ENCODE assay signal across 8 cellular contexts in genomic region chr17:45147102-45147580, GRCh38. TPM values are rescaled to one million over a fixed set of nuclear protein-coding genes. Genes with fewer than 3 reads are reported as not detected.
A peak's percentile ranks its signal among the peaks of the same experiment; 100 is the strongest.
DNase-seq lines count a peak whose midpoint lies in the region; ATAC-seq, FAIRE-seq and TF ChIP-seq lines count a peak whose summit lies in the region.

No MANE protein-coding gene starts in this region.

- TF ChIP-seq POLR2A in H1 (IDR thresholded peaks at IDR 0.05; ENCODE audit: control extremely low read depth in 1 of 2, low read depth in 2 of 2, low read length in 2 of 2) (peak in 1 of 2 experiments; percentile 66; a peak in 2 of 3 replicates), uterus (IDR thresholded peaks at IDR 0.05) (peak in 1 of 2 donors; percentile 3)

- H3K4me2 ChIP-seq in H1 (ENCODE audit: insufficient read depth in 1 of 2, low read depth in 2 of 2, low read length in 2 of 2): peak overlapping the region; percentile 68 to 70

- H4K5ac ChIP-seq in H1 (ENCODE audit: insufficient read length, low read depth, low read length): peak overlapping the region; percentile 53

- H3K23me2 ChIP-seq in H1 (ENCODE audit: low read depth, low read length): peaks cover 22% of the 10 kb centered on the region

- peak overlapping the region; percentile 82 for H3K18ac ChIP-seq in H1 (ENCODE audit: extremely low read depth, low read length)

- peak overlapping the region; percentile 85 for H3K27ac ChIP-seq in KOPT-K1 (ENCODE audit: low read depth, low read length, poor library complexity, severe bottlenecking)
- peak overlapping the region; percentile 99 for H3K27ac ChIP-seq in H1 (ENCODE audit: low read depth, low read length)
- peak overlapping the region; percentile 99 for H3K27ac ChIP-seq in uterus

- intact Hi-C loops in uterus (cut with DNase I; ENCODE audit: low total_unique reads): no loop called here

- H3K27me3 Mint-ChIP-seq in activated T-cell treated with anti-CD3 and anti-CD28 coated beads, Interleukin-2, amount 50 U/mL, for 72 hours (ENCODE audit: low read depth): no peaks in the 10 kb centered on the region

- H3K9me3 ChIP-seq in KOPT-K1 (ENCODE audit: insufficient read depth, low read length, poor library complexity, severe bottlenecking): no peaks in the 10 kb centered on the region
- H3K9me3 ChIP-seq in H1 (ENCODE audit: insufficient read depth in 2 of 2, low read depth in 1 of 2, low read length in 1 of 2): no peaks in the 10 kb centered on the region
- H3K9me3 ChIP-seq in mononuclear cell (ENCODE audit: low read depth, low read length): no peaks in the 10 kb centered on the region
- H3K9me3 ChIP-seq in uterus: no peaks in the 10 kb centered on the region

- CTCF ChIA-PET in H1 (lab: Charles Lee; ENCODE audit: partially characterized antibody): interaction anchor here (0.7 to 9.4 kb wide), 6 partner anchors 23 to 125 kb away, joined by 3 to 187 read pairs (median 16); partner anchors contain the start of gene FMNL1

- H3K23ac ChIP-seq in H1 (ENCODE audit: insufficient read length): no peak overlapping the region

- H3K36me3 ChIP-seq in KOPT-K1 (ENCODE audit: insufficient read depth, low read length) (peaks cover 6% of the 10 kb centered on the region; the same call in 1 of the 2 replicates), H1 (ENCODE audit: control insufficient read depth in 2 of 4, insufficient read depth in 4 of 4, low read length in 3 of 4) (no peaks in the 10 kb centered on the region), uterus (no peaks in the 10 kb centered on the region)

- no peak overlapping the region for H3K4ac ChIP-seq in H1 (replicated peaks; ENCODE audit: insufficient read length, low read depth, low read length)

- POLR2A ChIA-PET in H1 (lab: Charles Lee; ENCODE audit: partially characterized antibody): interaction anchor here (0.5 to 20.3 kb wide), 16 partner anchors 15 to 132 kb away, joined by 3 to 1076 read pairs (median 4); partner anchors contain the start of genes ACBD4, FMNL1, HEXIM2 and PLCD3

- H3K79me1 ChIP-seq in H1 (ENCODE audit: low read depth, low read length): peaks cover 3% of the 10 kb centered on the region; the same call in 1 of the 2 replicates

- H2BK15ac ChIP-seq in H1 (ENCODE audit: low read length): no peak overlapping the region

- no peak for DNase-seq in activated T-cell treated with anti-CD3 and anti-CD28 coated beads, Interleukin-2, amount 50 U/mL, for 72 hours
- DNase-seq in activated T-cell treated with anti-CD3 and anti-CD28 coated beads for 4 hours (no peak), SW480 (ENCODE audit: low spot score) (peak; percentile 67), H1 (ENCODE audit: low read depth in 1 of 2, low spot score in 2 of 2) (no peak), uterus (no peak)

- no peak for TF ChIP-seq EP300 in H1 (IDR thresholded peaks at IDR 0.05; ENCODE audit: borderline replicate concordance in 1 of 2, low read depth in 2 of 2, low read length in 2 of 2)

- no peak overlapping the region for H2BK120ac ChIP-seq in H1 (replicated peaks; ENCODE audit: low read depth, low read length)

- 14% methylated on average over 13 of the region's 24 CpGs; no CpG with 5 or more reads in 1 of the 2 experiments for WGBS in H1 (ENCODE audit: extremely low coverage in 1 of 2, insufficient coverage in 1 of 2, insufficient read length in 1 of 2, insufficient replicate concordance in 2 of 2, low coverage in 1 of 2, low lambda C conversion rate in 2 of 2, missing lambda C conversion rate in 1 of 2), 2 experiments

- H3K4me3 ChIP-seq in H1 (ENCODE audit: extremely low read depth in 1 of 4, insufficient read depth in 2 of 4, low read depth in 3 of 4, low read length in 4 of 4): peak overlapping the region; percentile 68 to 93 (median 74)
- peak overlapping the region; percentile 96 for H3K4me3 ChIP-seq in mononuclear cell (ENCODE audit: low read length)
- peak overlapping the region; percentile 74 to 76 for H3K4me3 ChIP-seq in uterus

- H3K4me3 Mint-ChIP-seq in activated T-cell treated with anti-CD3 and anti-CD28 coated beads, Interleukin-2, amount 50 U/mL, for 72 hours: peak overlapping the region; percentile 98 to 99

- H3K56ac ChIP-seq in H1 (replicated peaks; ENCODE audit: insufficient read length, low read depth, low read length): peak overlapping the region; percentile 77

- peaks cover 41% of the 10 kb centered on the region for H3K4me1 Mint-ChIP-seq in activated T-cell treated with anti-CD3 and anti-CD28 coated beads, Interleukin-2, amount 50 U/mL, for 72 hours (ENCODE audit: low read depth)

- ATAC-seq in activated T-cell treated with anti-CD3 and anti-CD28 coated beads, Interleukin-2, amount 50 U/mL, for 72 hours (replicated peaks in 1 of 2): peak; percentile 5 to 6
- ATAC-seq in GM19023 (IDR thresholded peaks at IDR 0.05; ENCODE audit: unreplicated experiment): no peak

- peak overlapping the region; percentile 96 for H2BK5ac ChIP-seq in H1 (ENCODE audit: low read depth, low read length)

- peaks cover 5 to 10% of the 10 kb centered on the region in 2 experiments for H4K20me1 ChIP-seq in H1 (replicated peaks in 1 of 2; ENCODE audit: control insufficient read depth in 1 of 2, insufficient read depth in 2 of 2, low read length in 2 of 2)

- TF ChIP-seq CTCF in H1 (IDR thresholded peaks at IDR 0.05; ENCODE audit: control extremely low read depth in 1 of 3, insufficient read depth in 1 of 3, low read depth in 1 of 3, low read length in 3 of 3) (no peak), uterus (IDR thresholded peaks at IDR 0.05) (no peak)

- peak overlapping the region; percentile 85; the same call in 1 of the 2 replicates for H2AK5ac ChIP-seq in H1 (ENCODE audit: low read depth, low read length)

- TF ChIP-seq RAD21 in H1 (IDR thresholded peaks at IDR 0.05 in 1 of 2, conservative IDR thresholded peaks at IDR 0.05 in 1 of 2; ENCODE audit: low read depth in 2 of 2, low read length in 2 of 2): no peak

- no peak overlapping the region for H3K14ac ChIP-seq in H1 (ENCODE audit: insufficient read length)

- H3K9me3 Mint-ChIP-seq in activated T-cell treated with anti-CD3 and anti-CD28 coated beads, Interleukin-2, amount 50 U/mL, for 72 hours: no peaks in the 10 kb centered on the region

- H3K27me3 ChIP-seq in H1 (replicated peaks in 1 of 4; ENCODE audit: control insufficient read depth in 3 of 4, extremely low read depth in 1 of 4, insufficient read depth in 3 of 4, low read length in 3 of 4) (no peaks in the 10 kb centered on the region), mononuclear cell (ENCODE audit: insufficient read depth, low read length) (no peaks in the 10 kb centered on the region), uterus (no peaks in the 10 kb centered on the region)

- peaks cover 0 to 26% of the 10 kb centered on the region in 2 experiments; a peak in 2 of 4 replicates for H3K79me2 ChIP-seq in H1 (ENCODE audit: control insufficient read depth in 1 of 2, insufficient read depth in 2 of 2, low read length in 2 of 2)

- peaks cover 13 to 26% of the 10 kb centered on the region in 2 donors for H3K36me3 Mint-ChIP-seq in activated T-cell treated with anti-CD3 and anti-CD28 coated beads, Interleukin-2, amount 50 U/mL, for 72 hours (ENCODE audit: insufficient read depth in 2 of 2)

- H3K4me1 ChIP-seq in H1 (replicated peaks in 1 of 4; ENCODE audit: control insufficient read depth in 3 of 4, insufficient read depth in 4 of 4, low read length in 3 of 4) (peaks cover 3 to 23% (median 19%) of the 10 kb centered on the region in 4 experiments), mononuclear cell (ENCODE audit: insufficient read depth, low read length) (peaks cover 71% of the 10 kb centered on the region), uterus (peaks cover 7 to 8% of the 10 kb centered on the region in 2 donors)

- no peak for FAIRE-seq in H1 (lab: Jason Lieb, UNC)

- peak overlapping the region; percentile 20 for H2BK12ac ChIP-seq in H1 (ENCODE audit: low read depth, low read length)

- H4K91ac ChIP-seq in H1 (replicated peaks; ENCODE audit: insufficient read length, low read length): peak overlapping the region; percentile 12

- peak overlapping the region; percentile 93; the same call in 1 of the 2 replicates for H4K8ac ChIP-seq in H1 (ENCODE audit: extremely low read depth, insufficient read depth, low read length)

- no peak overlapping the region for H2BK20ac ChIP-seq in H1 (ENCODE audit: low read length)

- no peak overlapping the region for H2AFZ ChIP-seq in H1 (ENCODE audit: low read length)

- H3K27ac Mint-ChIP-seq in activated T-cell treated with anti-CD3 and anti-CD28 coated beads, Interleukin-2, amount 50 U/mL, for 72 hours: peak overlapping the region; percentile 100

- H3K9ac ChIP-seq in H1 (replicated peaks in 1 of 4; ENCODE audit: extremely low read depth in 1 of 4, low read depth in 3 of 4, low read length in 3 of 4): peak overlapping the region; percentile 88 to 96 (median 94)

RNA-seq across cellular contexts. Expression of gene HEXIM1, which starts 1.1 kb away (rescaled TPM):
- 10 to 100 TPM; 58.0 to 63.3 TPM for total RNA-seq in activated T-cell treated with anti-CD3 and anti-CD28 coated beads, Interleukin-2, amount 50 U/mL, for 72 hours
- 36.9 and 38.3 TPM in 2 replicates for total RNA-seq in H1 (2021; fragmentation: NEBNext Ultra II Directional; extraction: Animal tissue kit (Norgen Biotek cat#: 25700))
- 9.1 and 11.1 TPM in 2 replicates for polyA plus RNA-seq in H1 (2011; rRNA removed)
- polyA plus RNA-seq in H1 (2011; cell fraction: cytosol; rRNA removed): 14.0 TPM
- polyA plus RNA-seq in H1 (2011; cell fraction: nucleus; rRNA removed): 10.2 TPM
- 16.8 to 21.8 TPM (median 20.6 TPM) in 4 replicates for polyA plus RNA-seq in H1 (2012, experiment 1 of 2)
- 7.1 TPM for polyA plus RNA-seq in H1 (2012, experiment 2 of 2)
- 18.9 TPM for polyA plus RNA-seq in H1 (2013, experiment 1 of 2)
- polyA plus RNA-seq in H1 (2013, experiment 2 of 2): 18.6 TPM
- 2.5 and 3.5 TPM in 2 replicates for polyA minus RNA-seq in H1 (2011; rRNA and poly(A)+ RNA removed)
- 6.5 TPM for polyA minus RNA-seq in H1 (2011; cell fraction: cytosol; rRNA and poly(A)+ RNA removed)
- polyA minus RNA-seq in H1 (2011; cell fraction: nucleus; rRNA and poly(A)+ RNA removed): 7.7 TPM
- total RNA-seq in mononuclear cell (17.9 TPM), uterus (10 to 100 TPM; 23.8 to 60.6 (median 26.7) TPM)

RNA-seq across cellular contexts. Expression of gene ACBD4, which starts 11.7 kb away (rescaled TPM):
- 10 to 100 TPM; 17.9 to 20.1 TPM for total RNA-seq in activated T-cell treated with anti-CD3 and anti-CD28 coated beads, Interleukin-2, amount 50 U/mL, for 72 hours
- total RNA-seq in H1 (2021; fragmentation: NEBNext Ultra II Directional; extraction: Animal tissue kit (Norgen Biotek cat#: 25700)): 9.3 and 10.7 TPM in 2 replicates
- 7.3 and 14.2 TPM in 2 replicates for polyA plus RNA-seq in H1 (2011; rRNA removed)
- 15.5 TPM for polyA plus RNA-seq in H1 (2011; cell fraction: cytosol; rRNA removed)
- 47.3 TPM for polyA plus RNA-seq in H1 (2011; cell fraction: nucleus; rRNA removed)
- polyA plus RNA-seq in H1 (2012, experiment 1 of 2): 10.5 to 14.1 TPM (median 12.7 TPM) in 4 replicates
- polyA plus RNA-seq in H1 (2012, experiment 2 of 2): 9.2 TPM
- 9.3 TPM for polyA plus RNA-seq in H1 (2013, experiment 1 of 2)
- polyA plus RNA-seq in H1 (2013, experiment 2 of 2): 7.3 TPM
- polyA minus RNA-seq in H1 (2011; rRNA and poly(A)+ RNA removed): 7.1 and 7.7 TPM in 2 replicates
- 8.5 TPM for polyA minus RNA-seq in H1 (2011; cell fraction: cytosol; rRNA and poly(A)+ RNA removed)
- polyA minus RNA-seq in H1 (2011; cell fraction: nucleus; rRNA and poly(A)+ RNA removed): 18.7 TPM
- total RNA-seq in mononuclear cell (6.9 TPM), uterus (10 to 100 TPM in 3 of 4 donors, 1 to 10 TPM in 1; 7.8 to 37.7 (median 26.1) TPM)

RNA-seq across cellular contexts. Expression of gene HEXIM2, which starts 14.5 kb away (rescaled TPM):
- total RNA-seq in activated T-cell treated with anti-CD3 and anti-CD28 coated beads, Interleukin-2, amount 50 U/mL, for 72 hours: 10 to 100 TPM; 12.5 to 13.0 TPM
- total RNA-seq in H1 (2021; fragmentation: NEBNext Ultra II Directional; extraction: Animal tissue kit (Norgen Biotek cat#: 25700)): 13.2 and 13.9 TPM in 2 replicates
- polyA plus RNA-seq in H1 (2011; rRNA removed): 7.5 and 10.6 TPM in 2 replicates
- polyA plus RNA-seq in H1 (2011; cell fraction: cytosol; rRNA removed): 11.8 TPM
- polyA plus RNA-seq in H1 (2011; cell fraction: nucleus; rRNA removed): 9.0 TPM
- 7.8 to 13.6 TPM (median 12.5 TPM) in 4 replicates for polyA plus RNA-seq in H1 (2012, experiment 1 of 2)
- polyA plus RNA-seq in H1 (2012, experiment 2 of 2): 13.0 TPM
- polyA plus RNA-seq in H1 (2013, experiment 1 of 2): 4.2 TPM
- 4.1 TPM for polyA plus RNA-seq in H1 (2013, experiment 2 of 2)
- polyA minus RNA-seq in H1 (2011; rRNA and poly(A)+ RNA removed): 5.9 and 6.0 TPM in 2 replicates
- 5.0 TPM for polyA minus RNA-seq in H1 (2011; cell fraction: cytosol; rRNA and poly(A)+ RNA removed)
- polyA minus RNA-seq in H1 (2011; cell fraction: nucleus; rRNA and poly(A)+ RNA removed): 5.5 TPM
- 3.4 TPM for total RNA-seq in mononuclear cell
- total RNA-seq in uterus: 10 to 100 TPM in 1 of 4 donors, 1 to 10 TPM in 2, not detected in 1; 3.0 to 11.6 (median 7.6) TPM

RNA-seq across cellular contexts. Expression of gene PLCD3, which starts 14.8 kb away (rescaled TPM):
- 1 to 10 TPM; 3.1 to 4.5 TPM for total RNA-seq in activated T-cell treated with anti-CD3 and anti-CD28 coated beads, Interleukin-2, amount 50 U/mL, for 72 hours
- total RNA-seq in H1 (2021; fragmentation: NEBNext Ultra II Directional; extraction: Animal tissue kit (Norgen Biotek cat#: 25700)): 42.7 and 48.1 TPM in 2 replicates
- polyA plus RNA-seq in H1 (2011; rRNA removed): 26.5 and 32.3 TPM in 2 replicates
- 24.7 TPM for polyA plus RNA-seq in H1 (2011; cell fraction: cytosol; rRNA removed)
- 28.3 TPM for polyA plus RNA-seq in H1 (2011; cell fraction: nucleus; rRNA removed)
- 21.6 to 33.0 TPM (median 28.2 TPM) in 4 replicates for polyA plus RNA-seq in H1 (2012, experiment 1 of 2)
- 27.8 TPM for polyA plus RNA-seq in H1 (2012, experiment 2 of 2)
- polyA plus RNA-seq in H1 (2013, experiment 1 of 2): 20.4 TPM
- 20.7 TPM for polyA plus RNA-seq in H1 (2013, experiment 2 of 2)
- 16.3 and 24.8 TPM in 2 replicates for polyA minus RNA-seq in H1 (2011; rRNA and poly(A)+ RNA removed)
- polyA minus RNA-seq in H1 (2011; cell fraction: cytosol; rRNA and poly(A)+ RNA removed): 18.3 TPM
- polyA minus RNA-seq in H1 (2011; cell fraction: nucleus; rRNA and poly(A)+ RNA removed): 25.1 TPM
- total RNA-seq in mononuclear cell (1.9 TPM), uterus (10 to 100 TPM in 2 of 4 donors, 1 to 10 TPM in 2; 1.5 to 90.8 (median 8.9) TPM)
